ENCODE assay signal across 8 cellular contexts in the genomic region with DNA sequence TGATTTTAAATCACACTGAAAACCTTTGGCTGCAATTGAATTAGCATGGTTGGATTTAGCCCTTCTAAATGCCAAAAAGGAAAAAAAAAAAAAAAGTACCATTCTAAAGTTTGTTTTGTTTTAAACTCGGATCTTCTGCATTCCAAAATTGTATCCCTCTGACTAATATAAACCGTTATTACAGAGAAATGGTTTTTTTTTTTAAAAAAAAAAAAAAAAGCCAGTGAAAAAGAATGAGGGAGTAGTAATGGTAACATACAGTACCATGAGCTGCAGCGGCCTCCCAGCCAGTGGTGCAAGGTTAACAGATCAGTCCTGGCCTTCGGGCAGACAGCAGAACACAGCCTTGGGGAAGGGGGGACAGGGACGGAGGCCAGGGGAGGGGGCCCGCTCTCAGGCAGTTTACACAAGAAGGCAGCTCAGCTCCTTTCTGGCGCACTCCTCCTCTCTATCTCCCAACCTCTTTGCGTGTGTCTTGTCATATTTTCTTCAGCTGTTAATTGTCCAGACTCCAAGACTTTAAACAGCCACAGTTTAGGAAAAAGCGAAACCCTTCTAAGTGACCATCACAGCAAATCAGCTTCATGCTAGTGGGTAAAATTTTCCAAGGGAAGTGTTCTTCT.
DNase-seq lines count a peak whose midpoint lies in the region; ATAC-seq, FAIRE-seq and TF ChIP-seq lines count a peak whose summit lies in the region.

No MANE protein-coding gene starts in this region.

- H3K36me3 Mint-ChIP-seq in T-helper 17 cell (ENCODE audit: low read depth) = no peaks in the 10 kb centered on the region

- H3K27ac ChIP-seq in GM12878 (ENCODE audit: control insufficient read depth, insufficient read depth) (no peak overlapping the region), right cardiac atrium (ENCODE audit: low read length) (peak overlapping the region; percentile 98), sigmoid colon (peak overlapping the region; percentile 81 to 92 (median 92))

- H3K9me3 ChIP-seq in GM12878 (replicated peaks; ENCODE audit: control insufficient read depth, insufficient read depth, low read length) (no peaks in the 10 kb centered on the region), right cardiac atrium (ENCODE audit: control insufficient read depth, low read length) (no peaks in the 10 kb centered on the region), sigmoid colon (no peaks in the 10 kb centered on the region), T-helper 17 cell (ENCODE audit: control insufficient read depth, low read length, poor library complexity, severe bottlenecking) (no peaks in the 10 kb centered on the region)

- no peak overlapping the region for H2AFZ ChIP-seq in GM12878 (ENCODE audit: control insufficient read depth, low read depth, low read length)

- H3K4me1 ChIP-seq in GM12878 (ENCODE audit: control insufficient read depth, insufficient read depth, low read length) = no peaks in the 10 kb centered on the region
- H3K4me1 ChIP-seq in right cardiac atrium (ENCODE audit: control insufficient read depth, insufficient read depth, low read length) = no peaks in the 10 kb centered on the region
- peaks cover 0 to 76% (median 67%) of the 10 kb centered on the region in 4 donors for H3K4me1 ChIP-seq in sigmoid colon

- no peak overlapping the region for H3K9ac ChIP-seq in GM12878 (ENCODE audit: control insufficient read depth, insufficient read depth, low read length)

- H3K4me3 ChIP-seq in GM12878 = no peak overlapping the region
- H3K4me3 ChIP-seq in right cardiac atrium (ENCODE audit: low read length) = peak overlapping the region; percentile 43
- H3K4me3 ChIP-seq in sigmoid colon = peak overlapping the region; percentile 29 to 47 (median 38)

- H3K4me1 Mint-ChIP-seq in T-helper 17 cell = no peaks in the 10 kb centered on the region

- POLR2A ChIA-PET in GM12878 (lab: Charles Lee) = interaction anchor here (0.6 kb wide), 1 partner anchor 15 kb away, joined by 3 read pairs; no protein-coding TSS in a partner anchor

- WGBS in GM12878 (ENCODE audit: insufficient coverage, insufficient replicate concordance, low lambda C conversion rate, missing lambda C conversion rate) = 42% methylated on average over 7 of the region's 9 CpGs
- 36% methylated on average over 9 of the region's 9 CpGs for WGBS in right cardiac atrium
- whole genome bisulfite sequencing in sigmoid colon, 2 donors = 62 to 68% methylated on average over 9 of the region's 9 CpGs

- H4K20me1 ChIP-seq in GM12878 (ENCODE audit: control insufficient read depth, insufficient read depth) = no peaks in the 10 kb centered on the region

- no peak overlapping the region for H3K4me3 Mint-ChIP-seq in T-helper 17 cell

- no peaks in the 10 kb centered on the region for H3K79me2 ChIP-seq in GM12878 (ENCODE audit: control insufficient read depth, insufficient read depth, low read length)

- RAD21 ChIA-PET in GM12878 (lab: Charles Lee; ENCODE audit: unreplicated experiment) = no interaction called here

- H3K27me3 Mint-ChIP-seq in T-helper 17 cell = no peaks in the 10 kb centered on the region

- H3K27ac Mint-ChIP-seq in T-helper 17 cell = no peak overlapping the region

- no peak for TF ChIP-seq CTCF in GM12878 (IDR thresholded peaks at IDR 0.05 in 2 of 3, conservative IDR thresholded peaks at IDR 0.05 in 1 of 3; ENCODE audit: control insufficient read depth in 2 of 3, extremely low read depth in 1 of 3, insufficient read depth in 1 of 3, low read depth in 3 of 3, low read length in 3 of 3)
- TF ChIP-seq CTCF in sigmoid colon (IDR thresholded peaks at IDR 0.05) = no peak

- no peak for TF ChIP-seq RAD21 in GM12878 (IDR thresholded peaks at IDR 0.05; ENCODE audit: insufficient read depth, low read depth, low read length)

- CTCF ChIA-PET in GM12878 (lab: Yijun Ruan, JAX) = no interaction called here

- TF ChIP-seq POLR2A in GM12878 (IDR thresholded peaks at IDR 0.05; ENCODE audit: low read depth, low read length) (no peak), sigmoid colon (IDR thresholded peaks at IDR 0.05) (no peak)

- ATAC-seq in GM12878 (0 out of 3 replicates have a peak, but pooled peaks have one; percentile 24), right cardiac atrium (peak; percentile 78 to 80), HG03139 (IDR thresholded peaks at IDR 0.05; ENCODE audit: unreplicated experiment) (no peak), T-helper 17 cell (no peak)

- no peak for FAIRE-seq in GM12878 (lab: Jason Lieb, UNC)

- BruUV-seq in GM12878 (replicated peaks; lab: Mats Ljungman, UMichigan) = no TSS peak

- no peak overlapping the region for H3K4me2 ChIP-seq in GM12878 (ENCODE audit: control insufficient read depth, insufficient read depth)

- in situ Hi-C loops in GM12878 (cut with MboI) = no loop called here

- intact Hi-C loops in GM12878 (cut with micrococcal nuclease; ENCODE audit: unreplicated experiment) = no loop called here
- intact Hi-C loops in right cardiac atrium (cut with DNase I) = no loop called here
- intact Hi-C loops in sigmoid colon (cut with DNase I) = loop anchor here (2.0 to 5.0 kb wide), 3 partner anchors 37 to 512 kb away; no protein-coding TSS in a partner anchor

- TF ChIP-seq EP300 in GM12878 (IDR thresholded peaks at IDR 0.05; ENCODE audit: borderline replicate concordance in 1 of 2, control insufficient read depth in 1 of 2, low read depth in 2 of 2, low read length in 2 of 2) (no peak), sigmoid colon (IDR thresholded peaks at IDR 0.05) (no peak)

- SMC1A ChIA-PET in GM12878 (lab: Charles Lee; ENCODE audit: uncharacterized antibody, unreplicated experiment) = no interaction called here

- H3K27me3 ChIP-seq in GM12878 (replicated peaks in 1 of 2; ENCODE audit: control insufficient read depth in 2 of 2, insufficient read depth in 2 of 2, low read length in 1 of 2) (no peaks in the 10 kb centered on the region; a peak in 1 of 4 replicates), right cardiac atrium (ENCODE audit: control insufficient read depth, insufficient read depth) (no peaks in the 10 kb centered on the region), sigmoid colon (no peaks in the 10 kb centered on the region)

- DNase-seq in GM04503 (ENCODE audit: low read depth) (peak; percentile 54), GM12878 (ENCODE audit: low read depth, low spot score) (no peak), right cardiac atrium (peak; percentile 64 to 85 (median 77)), sigmoid colon (peak; percentile 90), NCI-H774 (lab: John Stamatoyannopoulos, UW) (no peak), OCI-M1 (lab: John Stamatoyannopoulos, UW) (no peak), T-helper 17 cell (no peak)

- H3K36me3 ChIP-seq in GM12878 (ENCODE audit: control insufficient read depth in 2 of 2, insufficient read depth in 2 of 2, low read length in 1 of 2) = no peaks in the 10 kb centered on the region
- H3K36me3 ChIP-seq in sigmoid colon = no peaks in the 10 kb centered on the region

TF ChIP-seq in GM12878, 131 proteins besides CTCF, POLR2A, EP300 and RAD21 (continues in another document):
- TF ChIP-seq IRF4 (IDR thresholded peaks at IDR 0.05; ENCODE audit: low read depth, low read length) (no peak), MLLT1 (IDR thresholded peaks at IDR 0.05) (no peak), TBL1XR1 (IDR thresholded peaks at IDR 0.05; ENCODE audit: low read depth, low read length) (no peak), NR2F1 (conservative IDR thresholded peaks at IDR 0.05) (no peak), CREB1 (IDR thresholded peaks at IDR 0.05; ENCODE audit: low read depth) (no peak), YY1 (IDR thresholded peaks at IDR 0.05; ENCODE audit: low read depth, low read length) (no peak)
- TF ChIP-seq, protein P1, sequence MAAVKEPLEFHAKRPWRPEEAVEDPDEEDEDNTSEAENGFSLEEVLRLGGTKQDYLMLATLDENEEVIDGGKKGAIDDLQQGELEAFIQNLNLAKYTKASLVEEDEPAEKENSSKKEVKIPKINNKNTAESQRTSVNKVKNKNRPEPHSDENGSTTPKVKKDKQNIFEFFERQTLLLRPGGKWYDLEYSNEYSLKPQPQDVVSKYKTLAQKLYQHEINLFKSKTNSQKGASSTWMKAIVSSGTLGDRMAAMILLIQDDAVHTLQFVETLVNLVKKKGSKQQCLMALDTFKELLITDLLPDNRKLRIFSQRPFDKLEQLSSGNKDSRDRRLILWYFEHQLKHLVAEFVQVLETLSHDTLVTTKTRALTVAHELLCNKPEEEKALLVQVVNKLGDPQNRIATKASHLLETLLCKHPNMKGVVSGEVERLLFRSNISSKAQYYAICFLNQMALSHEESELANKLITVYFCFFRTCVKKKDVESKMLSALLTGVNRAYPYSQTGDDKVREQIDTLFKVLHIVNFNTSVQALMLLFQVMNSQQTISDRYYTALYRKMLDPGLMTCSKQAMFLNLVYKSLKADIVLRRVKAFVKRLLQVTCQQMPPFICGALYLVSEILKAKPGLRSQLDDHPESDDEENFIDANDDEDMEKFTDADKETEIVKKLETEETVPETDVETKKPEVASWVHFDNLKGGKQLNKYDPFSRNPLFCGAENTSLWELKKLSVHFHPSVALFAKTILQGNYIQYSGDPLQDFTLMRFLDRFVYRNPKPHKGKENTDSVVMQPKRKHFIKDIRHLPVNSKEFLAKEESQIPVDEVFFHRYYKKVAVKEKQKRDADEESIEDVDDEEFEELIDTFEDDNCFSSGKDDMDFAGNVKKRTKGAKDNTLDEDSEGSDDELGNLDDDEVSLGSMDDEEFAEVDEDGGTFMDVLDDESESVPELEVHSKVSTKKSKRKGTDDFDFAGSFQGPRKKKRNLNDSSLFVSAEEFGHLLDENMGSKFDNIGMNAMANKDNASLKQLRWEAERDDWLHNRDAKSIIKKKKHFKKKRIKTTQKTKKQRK (IDR thresholded peaks at IDR 0.05; ENCODE audit: low read depth, low read length) = no peak

Comparison
In these comparisons a context has a peak if more than half of its experiments do, and no peak if none do; other contexts are left out.
1. DNase-seq: peak in GM04503 (single experiment), right cardiac atrium (3 of 3) and sigmoid colon (single experiment); none in GM12878 (single experiment), NCI-H774 (single experiment), OCI-M1 (single experiment) and T-helper 17 cell (0 of 3).
2. ATAC-seq: peak in GM12878 (single experiment) and right cardiac atrium (2 of 2); none in HG03139 (single experiment) and T-helper 17 cell (single experiment).